20 cellular contexts compared by ENCODE assay signal in the genomic region with DNA sequence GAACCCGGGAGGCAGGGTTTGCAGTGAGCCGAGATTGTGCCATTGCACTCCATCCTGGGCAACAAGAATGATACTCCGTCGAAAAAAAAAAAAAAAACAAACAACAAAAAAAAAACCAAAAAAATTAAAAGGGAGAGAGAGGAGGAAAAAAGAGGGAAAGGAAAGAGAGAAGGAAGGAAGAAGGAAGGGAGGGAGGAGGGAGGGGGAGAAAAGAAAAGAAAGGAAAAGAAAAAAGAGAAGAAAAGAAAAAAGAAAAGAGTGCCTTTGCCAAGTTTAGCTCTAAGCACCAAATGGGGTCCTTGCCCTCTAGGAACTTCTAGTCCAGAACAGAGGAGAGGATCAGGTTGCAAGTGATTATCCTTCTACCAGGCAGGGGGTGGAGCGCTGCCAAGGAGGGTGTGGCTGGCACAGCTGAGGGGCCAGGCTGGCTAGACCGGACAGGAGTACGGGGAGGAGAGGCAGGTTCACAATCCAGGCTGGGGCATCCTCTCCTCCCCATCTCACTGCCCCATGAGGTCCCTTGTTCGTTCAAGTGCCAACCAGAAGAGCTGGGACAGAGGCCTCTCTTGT.
"Had no signal": no experiment of that assay in that cellular context is flagged by ENCODE, and none has a peak within 500 bp of the region (broad histone marks: within the 10 kb centered on the region; RNA-seq: fewer than 3 reads in every experiment).

No MANE protein-coding gene starts in this region.

- H3K4me3 ChIP-seq: cardiac muscle cell, lung, tibial artery had no signal

- H3K9me3 ChIP-seq: tibial artery had no signal

- H3K27me3 ChIP-seq: cardiac muscle cell, tibial artery had no signal

- H3K9me3 Mint-ChIP-seq: activated naive CD8-positive, alpha-beta T cell treated with anti-CD3 and anti-CD28 coated beads, Interleukin-2, amount 10 ng/mL, durations not matched to agents 7 days and 5 days; activated T-helper 1 cell treated with anti-CD3 and anti-CD28 coated beads, Interleukin-12 subunit alpha, Interleukin-12 subunit beta, Interleukin-2, Interleukin-4 antibody, amounts not matched to agents 30 ng/mL and 10 ng/mL and 1 ng/mL, durations not matched to agents 14 hours and 24 hours and 36 hours; effector memory CD8-positive, alpha-beta T cell; mesothelial cell of epicardium had no signal

- H3K36me3 Mint-ChIP-seq: activated naive CD8-positive, alpha-beta T cell treated with anti-CD3 and anti-CD28 coated beads, Interleukin-2, amount 10 ng/mL, durations not matched to agents 7 days and 5 days; mesothelial cell of epicardium had no signal

- DNase-seq: activated CD4-positive, alpha-beta T cell treated with anti-CD3 and anti-CD28 coated beads, Interleukin-2, amount 50 U/mL, for 1 hour; activated CD4-positive, CD25-positive, alpha-beta regulatory T cell treated with anti-CD3 and anti-CD28 coated beads, Interleukin-2, amount 50 U/mL, for 72 hours; activated CD8-positive, alpha-beta memory T cell treated with anti-CD3 and anti-CD28 coated beads for 24 hours; activated naive CD8-positive, alpha-beta T cell treated with anti-CD3 and anti-CD28 coated beads, Interleukin-2, amount 10 ng/mL, durations not matched to agents 7 days and 5 days; amygdala; effector memory CD8-positive, alpha-beta T cell; hippocampal formation; nephron progenitor cell; occipital lobe; stimulated activated CD4-positive, alpha-beta T cell treated with anti-CD3 and anti-CD28 coated beads, Interleukin-12 subunit alpha, Interleukin-12 subunit beta, amount 100 ng/mL, for 4 hours; stimulated activated CD4-positive, alpha-beta T cell treated with anti-CD3 and anti-CD28 coated beads, Interleukin-2, amount 100 ng/mL, for 24 hours; stimulated activated naive CD4-positive, alpha-beta T cell treated with Interleukin-2 at 50 U/mL for 16 hours; T-helper 1 cell; T1000; tibial artery had no signal

- H3K36me3 ChIP-seq: cardiac muscle cell, tibial artery had no signal

- H3K4me1 ChIP-seq: tibial artery had no signal

- H3K27ac ChIP-seq: cardiac muscle cell, tibial artery had no signal

- H3K27ac Mint-ChIP-seq: activated naive CD8-positive, alpha-beta T cell treated with anti-CD3 and anti-CD28 coated beads, Interleukin-2, amount 10 ng/mL, durations not matched to agents 7 days and 5 days; activated T-helper 1 cell treated with anti-CD3 and anti-CD28 coated beads, Interleukin-12 subunit alpha, Interleukin-12 subunit beta, Interleukin-2, Interleukin-4 antibody, amounts not matched to agents 30 ng/mL and 10 ng/mL and 1 ng/mL, durations not matched to agents 14 hours and 24 hours and 36 hours; effector memory CD8-positive, alpha-beta T cell; mesothelial cell of epicardium; nephron progenitor cell; progenitor cell of endocrine pancreas had no signal

- H3K4me3 Mint-ChIP-seq: activated naive CD8-positive, alpha-beta T cell treated with anti-CD3 and anti-CD28 coated beads, Interleukin-2, amount 10 ng/mL, durations not matched to agents 7 days and 5 days; activated T-helper 1 cell treated with anti-CD3 and anti-CD28 coated beads, Interleukin-12 subunit alpha, Interleukin-12 subunit beta, Interleukin-2, Interleukin-4 antibody, amounts not matched to agents 30 ng/mL and 10 ng/mL and 1 ng/mL, durations not matched to agents 14 hours and 24 hours and 36 hours; effector memory CD8-positive, alpha-beta T cell; mesothelial cell of epicardium; nephron progenitor cell had no signal
